ENCODE assay signal across 17 cellular contexts in genomic region chr7:41733063-41733398, GRCh38. TPM values are rescaled to one million over a fixed set of nuclear protein-coding genes. Genes with fewer than 3 reads are reported as not detected.
DNase-seq lines count a peak whose midpoint lies in the region; ATAC-seq and TF ChIP-seq lines count a peak whose summit lies in the region.
"Had no signal": no experiment of that assay in that cellular context is flagged by ENCODE, and none has a peak within 500 bp of the region (broad histone marks: within the 10 kb centered on the region; RNA-seq: fewer than 3 reads in every experiment).

No MANE protein-coding gene starts in this region.

- no peak overlapping the region for H2BK12ac ChIP-seq in mesenchymal stem cell (ENCODE audit: low read length in 2 of 2)

- H3K9me3 Mint-ChIP-seq in CD14-positive monocyte, result peaks cover 0 to 4% (median 0%) of the 10 kb centered on the region in 7 donors
- peaks cover 5% of the 10 kb centered on the region for H3K9me3 Mint-ChIP-seq in activated T-helper 2 cell treated with anti-CD3 and anti-CD28 coated beads, Interferon-gamma antibody, Interleukin-2, Interleukin-4, amounts not matched to agents 10 μg/mL and 5 μg/mL and 100 μg/mL, durations not matched to agents 14 hours and 24 hours and 36 hours

- H4K91ac ChIP-seq in mesenchymal stem cell (ENCODE audit: low read length), result no peak overlapping the region

- H3K4me3 ChIP-seq in mesenchymal stem cell (ENCODE audit: insufficient read depth in 1 of 2, low read depth in 1 of 2, low read length in 2 of 2), result no peak overlapping the region
- H3K4me3 ChIP-seq: ascending aorta had no signal

- H3K36me3 ChIP-seq in mesenchymal stem cell (ENCODE audit: control insufficient read depth in 1 of 2, insufficient read depth in 2 of 2, low read depth in 1 of 2, low read length in 2 of 2), result no peaks in the 10 kb centered on the region
- H3K36me3 ChIP-seq: ascending aorta, BE2C had no signal

- no peaks in the 10 kb centered on the region for H3K27me3 ChIP-seq in mesenchymal stem cell (ENCODE audit: control insufficient read depth in 1 of 2, insufficient read depth in 1 of 2, low read length in 2 of 2)
- H3K27me3 ChIP-seq: ascending aorta, BE2C had no signal

- no peak for DNase-seq in CD14-positive monocyte (ENCODE audit: low spot score)
- DNase-seq in HCEC 1CT, result peak; percentile 65
- DNase-seq in activated T-helper 2 cell treated with anti-CD3 and anti-CD28 coated beads, Interferon-gamma antibody, Interleukin-2, Interleukin-4, amounts not matched to agents 10 μg/mL and 5 μg/mL and 100 μg/mL, durations not matched to agents 14 hours and 24 hours and 36 hours (ENCODE audit: low spot score), result no peak
- DNase-seq in mesenchymal stem cell, result peak; percentile 50
- no peak for DNase-seq in activated naive CD4-positive, alpha-beta T cell treated with Interleukin-2 at 50 U/mL for 16 hours
- DNase-seq in stimulated activated CD4-positive, alpha-beta T cell treated with anti-CD3 and anti-CD28 coated beads, Interleukin-1b, Interleukin-23, amount 100 ng/mL, for 48 hours, result no peak
- DNase-seq: activated effector memory CD4-positive, alpha-beta T cell treated with anti-CD3 and anti-CD28 coated beads, Interleukin-2, amount 50 U/mL, for 16 hours; BE2C; erythroblast; kidney; NCI-H1694; NCI-H524 had no signal

- peak overlapping the region; percentile 35 to 89 (median 86) for H3K27ac Mint-ChIP-seq in CD14-positive monocyte
- H3K27ac Mint-ChIP-seq in activated T-helper 2 cell treated with anti-CD3 and anti-CD28 coated beads, Interferon-gamma antibody, Interleukin-2, Interleukin-4, amounts not matched to agents 10 μg/mL and 5 μg/mL and 100 μg/mL, durations not matched to agents 14 hours and 24 hours and 36 hours, result no peak overlapping the region

- H3K18ac ChIP-seq in mesenchymal stem cell (ENCODE audit: low read depth in 1 of 2, low read length in 2 of 2), result no peak overlapping the region

- H3K27me3 Mint-ChIP-seq in CD14-positive monocyte (ENCODE audit: low read depth in 3 of 3), result no peaks in the 10 kb centered on the region
- peaks cover 22% of the 10 kb centered on the region for H3K27me3 Mint-ChIP-seq in activated T-helper 2 cell treated with anti-CD3 and anti-CD28 coated beads, Interferon-gamma antibody, Interleukin-2, Interleukin-4, amounts not matched to agents 10 μg/mL and 5 μg/mL and 100 μg/mL, durations not matched to agents 14 hours and 24 hours and 36 hours (ENCODE audit: low read depth)

- no peak overlapping the region for H3K27ac ChIP-seq in mesenchymal stem cell (ENCODE audit: low read length, poor library complexity, severe bottlenecking)
- H3K27ac ChIP-seq: ascending aorta, VCaP had no signal

- H3K4ac ChIP-seq in mesenchymal stem cell (ENCODE audit: low read depth in 1 of 2, low read length in 2 of 2), result no peak overlapping the region

- no peak for TF ChIP-seq CTCF in CD14-positive monocyte (IDR thresholded peaks at IDR 0.05)

- H3K4me3 Mint-ChIP-seq in CD14-positive monocyte, result peak overlapping the region; percentile 65 to 86
- H3K4me3 Mint-ChIP-seq in activated T-helper 2 cell treated with anti-CD3 and anti-CD28 coated beads, Interferon-gamma antibody, Interleukin-2, Interleukin-4, amounts not matched to agents 10 μg/mL and 5 μg/mL and 100 μg/mL, durations not matched to agents 14 hours and 24 hours and 36 hours (ENCODE audit: low read depth), result peak overlapping the region; percentile 1

- H2AFZ ChIP-seq in mesenchymal stem cell (ENCODE audit: low read depth, low read length), result no peak overlapping the region

- peaks cover 2% of the 10 kb centered on the region for H3K4me1 ChIP-seq in mesenchymal stem cell (ENCODE audit: control insufficient read depth, insufficient read depth, low read depth, low read length)
- H3K4me1 ChIP-seq: BE2C had no signal

- peaks cover 0 to 2% of the 10 kb centered on the region in 2 donors for H3K36me3 Mint-ChIP-seq in CD14-positive monocyte
- H3K36me3 Mint-ChIP-seq in activated T-helper 2 cell treated with anti-CD3 and anti-CD28 coated beads, Interferon-gamma antibody, Interleukin-2, Interleukin-4, amounts not matched to agents 10 μg/mL and 5 μg/mL and 100 μg/mL, durations not matched to agents 14 hours and 24 hours and 36 hours (ENCODE audit: low read depth), result no peaks in the 10 kb centered on the region

- no peak overlapping the region for H3K23ac ChIP-seq in mesenchymal stem cell (ENCODE audit: low read length in 2 of 2)

- H3K4me1 Mint-ChIP-seq in CD14-positive monocyte, result peaks cover 51% of the 10 kb centered on the region
- peaks cover 13% of the 10 kb centered on the region for H3K4me1 Mint-ChIP-seq in activated T-helper 2 cell treated with anti-CD3 and anti-CD28 coated beads, Interferon-gamma antibody, Interleukin-2, Interleukin-4, amounts not matched to agents 10 μg/mL and 5 μg/mL and 100 μg/mL, durations not matched to agents 14 hours and 24 hours and 36 hours (ENCODE audit: low read depth)

- H2BK5ac ChIP-seq in mesenchymal stem cell (ENCODE audit: low read depth, low read length, poor library complexity, severe bottlenecking), result no peak overlapping the region

- no peak overlapping the region for H3K4me2 ChIP-seq in mesenchymal stem cell (ENCODE audit: low read length, poor library complexity, severe bottlenecking)

- H2BK120ac ChIP-seq in mesenchymal stem cell (ENCODE audit: low read depth, low read length), result no peak overlapping the region

- no peak overlapping the region for H2AK5ac ChIP-seq in mesenchymal stem cell (ENCODE audit: low read length, severe bottlenecking)

- H4K8ac ChIP-seq in mesenchymal stem cell (ENCODE audit: low read length), result no peak overlapping the region

- H3K9me3 ChIP-seq in mesenchymal stem cell (ENCODE audit: control insufficient read depth, low read length), result no peaks in the 10 kb centered on the region
- H3K9me3 ChIP-seq: ascending aorta, BE2C had no signal

- no peak overlapping the region for H3K9ac ChIP-seq in mesenchymal stem cell (ENCODE audit: low read length)

- WGBS in mesenchymal stem cell, result 73% methylated on average over 1 of the region's 2 CpGs

- intact Hi-C loops in CD14-positive monocyte (cut with micrococcal nuclease), result no loop called here
- intact Hi-C loops in activated T-helper 2 cell treated with anti-CD3 and anti-CD28 coated beads, Interferon-gamma antibody, Interleukin-2, Interleukin-4, amounts not matched to agents 10 μg/mL and 5 μg/mL and 100 μg/mL, durations not matched to agents 14 hours and 24 hours and 36 hours (cut with micrococcal nuclease), result loop anchor here (5.0 kb wide), 1 partner anchor 139 kb away; no protein-coding TSS in a partner anchor

- H3K79me1 ChIP-seq in mesenchymal stem cell (replicated peaks; ENCODE audit: low read length, poor library complexity, severe bottlenecking), result no peaks in the 10 kb centered on the region

- H2BK15ac ChIP-seq in mesenchymal stem cell (ENCODE audit: low read depth, poor library complexity, severe bottlenecking), result no peak overlapping the region

- ATAC-seq in GM21529 (IDR thresholded peaks at IDR 0.05; ENCODE audit: unreplicated experiment) (no peak), HG02798 (IDR thresholded peaks at IDR 0.05; ENCODE audit: poor library complexity, unreplicated experiment) (no peak)
- ATAC-seq: Panc1 had no signal

- no peak overlapping the region for H3K14ac ChIP-seq in mesenchymal stem cell (ENCODE audit: low read length in 2 of 2)

RNA-seq across cellular contexts. Expression of gene INHBA, which starts 30.1 kb away (rescaled TPM):
- polyA plus RNA-seq in CD14-positive monocyte, result under 1 TPM; 0.08 to 0.24 TPM
- 0.97 and 1.0 TPM in 2 replicates for total RNA-seq in activated T-helper 2 cell treated with anti-CD3 and anti-CD28 coated beads, Interferon-gamma antibody, Interleukin-2, Interleukin-4, amounts not matched to agents 10 μg/mL and 5 μg/mL and 100 μg/mL, durations not matched to agents 14 hours and 24 hours and 36 hours
- 22.1 TPM for polyA plus RNA-seq in mesenchymal stem cell (2013, experiment 1 of 2)
- polyA plus RNA-seq in mesenchymal stem cell (2013, experiment 2 of 2), result 22.6 TPM

Comparison
In these comparisons a context has a peak if more than half of its experiments do, and no peak if none do; other contexts are left out.
1. DNase-seq: peak in HCEC 1CT (single experiment) and mesenchymal stem cell (single experiment); none in CD14-positive monocyte (single experiment), activated T-helper 2 cell treated with anti-CD3 and anti-CD28 coated beads, Interferon-gamma antibody, Interleukin-2, Interleukin-4, amounts not matched to agents 10 μg/mL and 5 μg/mL and 100 μg/mL, durations not matched to agents 14 hours and 24 hours and 36 hours (single experiment), activated naive CD4-positive, alpha-beta T cell treated with Interleukin-2 at 50 U/mL for 16 hours (single experiment) and stimulated activated CD4-positive, alpha-beta T cell treated with anti-CD3 and anti-CD28 coated beads, Interleukin-1b, Interleukin-23, amount 100 ng/mL, for 48 hours (single experiment).